1 cellular context compared by ENCODE assay signal in genomic region chr14:87443039-87443438, GRCh38.
TF ChIP-seq lines count a peak whose summit lies in the region.

No MANE protein-coding gene starts in this region.

TF ChIP-seq in GM23338, 12 proteins besides CTCF, POLR2A, EP300 and RAD21 (continued from another document):
- TF ChIP-seq ETS1 (IDR thresholded peaks at IDR 0.05): no peak
- no peak for TF ChIP-seq POLR2AphosphoS5 (IDR thresholded peaks at IDR 0.05; ENCODE audit: low read depth)
- TF ChIP-seq EZH2 (IDR thresholded peaks at IDR 0.05; ENCODE audit: low read depth, unreplicated experiment): no peak
- TF ChIP-seq JUNB (IDR thresholded peaks at IDR 0.05; ENCODE audit: unreplicated experiment): no peak
- no peak for TF ChIP-seq ZNF462 (CRISPR knock-in tag; IDR thresholded peaks at IDR 0.05)
- TF ChIP-seq NANOG (IDR thresholded peaks at IDR 0.05; ENCODE audit: borderline replicate concordance): no peak
- no peak for TF ChIP-seq EZH2phosphoT487 (IDR thresholded peaks at IDR 0.05; ENCODE audit: unreplicated experiment)
- TF ChIP-seq STAT1 (IDR thresholded peaks at IDR 0.05; ENCODE audit: unreplicated experiment): no peak
- TF ChIP-seq ZNF331 (CRISPR knock-in tag; IDR thresholded peaks at IDR 0.05; ENCODE audit: low read depth): no peak
